23 cellular contexts compared by ENCODE assay signal in the genomic region with DNA sequence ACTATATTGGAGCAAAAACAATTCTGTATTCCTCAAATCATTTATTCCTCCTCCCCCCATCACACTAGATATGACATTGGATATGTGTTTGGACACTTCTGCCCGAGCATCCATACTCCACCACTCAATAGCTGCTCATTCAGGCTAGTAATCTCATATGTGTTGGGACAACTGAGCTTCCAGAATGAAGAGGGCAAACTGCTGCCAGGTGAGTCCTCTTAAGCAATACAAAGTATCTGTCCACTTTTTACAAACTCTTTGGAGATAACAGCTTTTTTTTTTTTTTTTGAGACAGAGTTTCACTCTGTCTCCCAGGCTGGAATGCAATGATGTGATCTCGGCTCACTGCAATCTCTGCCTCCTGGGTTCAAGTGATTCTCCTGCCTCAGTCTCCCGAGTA. TPM values are rescaled to one million over a fixed set of nuclear protein-coding genes. Genes with fewer than 3 reads are reported as not detected.
DNase-seq lines count a peak whose midpoint lies in the region; ATAC-seq lines count a peak whose summit lies in the region.
"Had no signal": no experiment of that assay in that cellular context is flagged by ENCODE, and none has a peak within 500 bp of the region (broad histone marks: within the 10 kb centered on the region; RNA-seq: fewer than 3 reads in every experiment).

No MANE protein-coding gene starts in this region.

- peaks cover 2% of the 10 kb centered on the region for H3K36me3 Mint-ChIP-seq in T-helper 1 cell treated with Interleukin-12 subunit alpha and Interleukin-12 subunit beta and Interleukin-4 antibody, amounts not matched to agents 30 μg/mL and 1 μg/mL, for 36 hours (ENCODE audit: low read depth)
- H3K36me3 Mint-ChIP-seq in stimulated activated naive CD8-positive, alpha-beta T cell treated with anti-CD3 and anti-CD28 coated beads, Interleukin-15, Interleukin-2, amounts not matched to agents 100 ng/mL and 50 ng/mL, for 24 hours (ENCODE audit: low read depth), result no peaks in the 10 kb centered on the region
- H3K36me3 Mint-ChIP-seq: CD4-positive, alpha-beta memory T cell; CD4-positive, CD25-positive, alpha-beta regulatory T cell; CD8-positive, alpha-beta memory T cell had no signal

- H3K27me3 Mint-ChIP-seq in T-helper 1 cell treated with Interleukin-12 subunit alpha and Interleukin-12 subunit beta and Interleukin-4 antibody, amounts not matched to agents 30 μg/mL and 1 μg/mL, for 36 hours (ENCODE audit: low read depth), result no peaks in the 10 kb centered on the region
- H3K27me3 Mint-ChIP-seq in stimulated activated naive CD8-positive, alpha-beta T cell treated with anti-CD3 and anti-CD28 coated beads, Interleukin-15, Interleukin-2, amounts not matched to agents 100 ng/mL and 50 ng/mL, for 24 hours, result no peaks in the 10 kb centered on the region
- H3K27me3 Mint-ChIP-seq: CD4-positive, alpha-beta memory T cell; CD4-positive, CD25-positive, alpha-beta regulatory T cell; CD8-positive, alpha-beta memory T cell had no signal

- no peaks in the 10 kb centered on the region for H3K9me3 Mint-ChIP-seq in T-helper 1 cell treated with Interleukin-12 subunit alpha and Interleukin-12 subunit beta and Interleukin-4 antibody, amounts not matched to agents 30 μg/mL and 1 μg/mL, for 36 hours
- H3K9me3 Mint-ChIP-seq in stimulated activated naive CD8-positive, alpha-beta T cell treated with anti-CD3 and anti-CD28 coated beads, Interleukin-15, Interleukin-2, amounts not matched to agents 100 ng/mL and 50 ng/mL, for 24 hours, result no peaks in the 10 kb centered on the region
- H3K9me3 Mint-ChIP-seq: CD14-positive monocyte; CD8-positive, alpha-beta memory T cell had no signal

- H3K27ac Mint-ChIP-seq in T-helper 1 cell treated with Interleukin-12 subunit alpha and Interleukin-12 subunit beta and Interleukin-4 antibody, amounts not matched to agents 30 μg/mL and 1 μg/mL, for 36 hours, result peak overlapping the region; percentile 96
- peak overlapping the region; percentile 9 for H3K27ac Mint-ChIP-seq in stimulated activated naive CD8-positive, alpha-beta T cell treated with anti-CD3 and anti-CD28 coated beads, Interleukin-15, Interleukin-2, amounts not matched to agents 100 ng/mL and 50 ng/mL, for 24 hours
- H3K27ac Mint-ChIP-seq: CD14-positive monocyte; CD4-positive, CD25-positive, alpha-beta regulatory T cell had no signal

- no peak for DNase-seq in T-helper 1 cell
- DNase-seq in stimulated activated naive CD8-positive, alpha-beta T cell treated with anti-CD3 and anti-CD28 coated beads, Interleukin-15, Interleukin-2, amounts not matched to agents 100 U/mL and 50 U/mL, for 24 hours, result no peak
- no peak for DNase-seq in left lobe of liver (ENCODE audit: low spot score)
- no peak for DNase-seq in AG08396 (ENCODE audit: low spot score)
- DNase-seq: BE2C; C1 segment of cervical spinal cord; CD4-positive, alpha-beta memory T cell; CD4-positive, CD25-positive, alpha-beta regulatory T cell; CD8-positive, alpha-beta memory T cell; COR-L47; DMS 273 treated with DMSO at 0.1 percent for 48 hours; DMS153; DMS53; DMS79; DND-41; EL; GDM1 had no signal

- H3K4me1 Mint-ChIP-seq in T-helper 1 cell treated with Interleukin-12 subunit alpha and Interleukin-12 subunit beta and Interleukin-4 antibody, amounts not matched to agents 30 μg/mL and 1 μg/mL, for 36 hours (ENCODE audit: low read depth), result peaks cover 61% of the 10 kb centered on the region
- peaks cover 40% of the 10 kb centered on the region for H3K4me1 Mint-ChIP-seq in stimulated activated naive CD8-positive, alpha-beta T cell treated with anti-CD3 and anti-CD28 coated beads, Interleukin-15, Interleukin-2, amounts not matched to agents 100 ng/mL and 50 ng/mL, for 24 hours (ENCODE audit: low read depth)

- no peak overlapping the region for H3K4me3 Mint-ChIP-seq in T-helper 1 cell treated with Interleukin-12 subunit alpha and Interleukin-12 subunit beta and Interleukin-4 antibody, amounts not matched to agents 30 μg/mL and 1 μg/mL, for 36 hours
- H3K4me3 Mint-ChIP-seq in stimulated activated naive CD8-positive, alpha-beta T cell treated with anti-CD3 and anti-CD28 coated beads, Interleukin-15, Interleukin-2, amounts not matched to agents 100 ng/mL and 50 ng/mL, for 24 hours, result no peak overlapping the region
- H3K4me3 Mint-ChIP-seq: CD14-positive monocyte; CD4-positive, alpha-beta memory T cell had no signal

- no peak for ATAC-seq in stimulated activated naive CD8-positive, alpha-beta T cell treated with anti-CD3 and anti-CD28 coated beads, Interleukin-15, Interleukin-2, amounts not matched to agents 100 U/mL and 50 U/mL, for 24 hours
- ATAC-seq in left lobe of liver, result peak; percentile 56
- ATAC-seq: A549, GM12878 had no signal

RNA-seq across cellular contexts. Expression of a gene that starts 5.4 kb away (rescaled TPM):
- total RNA-seq in left lobe of liver, result 45.3 TPM
- total RNA-seq: G401 had no signal
